In the genomic region with DNA sequence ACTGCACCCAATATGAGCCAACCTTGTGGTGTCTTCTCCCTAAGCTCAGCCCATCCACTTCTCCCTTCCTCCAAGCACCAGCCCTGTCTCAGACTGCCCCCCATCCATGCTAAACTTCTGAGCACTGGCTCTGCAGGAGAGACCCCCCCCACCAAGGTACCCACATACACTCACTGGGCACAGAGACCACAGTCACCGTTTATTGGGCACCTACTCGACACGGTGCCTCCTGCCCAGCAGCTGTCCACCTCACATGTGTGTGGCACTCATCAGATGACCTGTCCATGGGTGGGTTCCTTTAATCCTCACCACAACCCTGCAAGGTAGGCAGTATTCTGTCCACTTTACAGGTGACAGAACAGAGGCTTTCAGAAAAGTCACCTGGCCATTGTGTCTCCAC, we compare ENCODE assay signal across 18 cellular contexts. TPM values are rescaled to one million over a fixed set of nuclear protein-coding genes. Genes with fewer than 3 reads are reported as not detected.
DNase-seq lines count a peak whose midpoint lies in the region; ATAC-seq, FAIRE-seq and TF ChIP-seq lines count a peak whose summit lies in the region.
"Had no signal": no experiment of that assay in that cellular context is flagged by ENCODE, and none has a peak within 500 bp of the region (broad histone marks: within the 10 kb centered on the region; RNA-seq: fewer than 3 reads in every experiment).

No MANE protein-coding gene starts in this region.

- peaks cover 10 to 52% (median 35%) of the 10 kb centered on the region in 10 experiments for H3K4me1 ChIP-seq in BLaER1 treated with 17β-estradiol and CSF1 and Interleukin-3, amounts not matched to agents 10 nM and 100 nM
- H3K4me1 ChIP-seq in endodermal cell (ENCODE audit: control insufficient read depth, insufficient read depth, low read length): no peaks in the 10 kb centered on the region

- FAIRE-seq in HTR-8/SVneo (lab: Jason Lieb, UNC): no peak
- FAIRE-seq: GM12878, GM18507 had no signal

- no peaks in the 10 kb centered on the region for H3K9me3 ChIP-seq in BLaER1 treated with 17β-estradiol and CSF1 and Interleukin-3, amounts not matched to agents 10 nM and 100 nM (replicated peaks in 1 of 11)
- H3K9me3 ChIP-seq in endodermal cell (ENCODE audit: control insufficient read depth, low read length): no peaks in the 10 kb centered on the region
- H3K9me3 ChIP-seq: HAP-1 had no signal

- TF ChIP-seq CTCF in endodermal cell (conservative IDR thresholded peaks at IDR 0.05) (no peak), neural crest cell (conservative IDR thresholded peaks at IDR 0.05) (no peak)

- no peaks in the 10 kb centered on the region for H3K9me3 Mint-ChIP-seq in endodermal cell
- no peaks in the 10 kb centered on the region for H3K9me3 Mint-ChIP-seq in neural crest cell
- H3K9me3 Mint-ChIP-seq: CD4-positive, alpha-beta T cell; GM23338 had no signal

- H3K27me3 Mint-ChIP-seq in endodermal cell (ENCODE audit: insufficient read depth) (peaks cover 19% of the 10 kb centered on the region), neural crest cell (ENCODE audit: low read depth) (peaks cover 19% of the 10 kb centered on the region)
- H3K27me3 Mint-ChIP-seq: CD4-positive, alpha-beta T cell had no signal

- intact Hi-C loops in left colon (cut with DNase I, micrococcal nuclease): no loop called here

- no peak for ATAC-seq in GM19324 (IDR thresholded peaks at IDR 0.05; ENCODE audit: low FRiP score, unreplicated experiment)
- ATAC-seq in left colon: no peak
- ATAC-seq: GM12878, GM23338 had no signal

- H3K9ac ChIP-seq in BLaER1 treated with 17β-estradiol and CSF1 and Interleukin-3, amounts not matched to agents 10 nM and 100 nM: no peak overlapping the region
- no peak overlapping the region for H3K9ac ChIP-seq in endodermal cell (ENCODE audit: extremely low read depth, low read length, poor library complexity, severe bottlenecking)

- H3K27me3 ChIP-seq in BLaER1 treated with 17β-estradiol and CSF1 and Interleukin-3, amounts not matched to agents 10 nM and 100 nM: no peaks in the 10 kb centered on the region
- H3K27me3 ChIP-seq in endodermal cell (ENCODE audit: control insufficient read depth, insufficient read depth, low read length, poor library complexity, severe bottlenecking): peaks cover 10% of the 10 kb centered on the region

- H3K4me2 ChIP-seq in BLaER1 treated with 17β-estradiol and CSF1 and Interleukin-3, amounts not matched to agents 10 nM and 100 nM: peak overlapping the region in 8 of 11 experiments; percentile 9 to 62 (median 40); a peak in 13 of 22 replicates
- H3K4me2 ChIP-seq: GM23338 had no signal

- no peaks in the 10 kb centered on the region for H3K36me3 ChIP-seq in BLaER1 treated with 17β-estradiol and CSF1 and Interleukin-3, amounts not matched to agents 10 nM and 100 nM
- no peaks in the 10 kb centered on the region for H3K36me3 ChIP-seq in endodermal cell (ENCODE audit: control insufficient read depth, insufficient read depth, low read length)
- H3K36me3 ChIP-seq: HAP-1 had no signal

- no peak overlapping the region for H3K4me3 Mint-ChIP-seq in endodermal cell
- no peak overlapping the region for H3K4me3 Mint-ChIP-seq in neural crest cell
- H3K4me3 Mint-ChIP-seq: CD4-positive, alpha-beta T cell; GM23338 had no signal

- H3K36me3 Mint-ChIP-seq in endodermal cell (ENCODE audit: low read depth) (no peaks in the 10 kb centered on the region), neural crest cell (ENCODE audit: low read depth) (no peaks in the 10 kb centered on the region)

- no peak overlapping the region for H3K27ac Mint-ChIP-seq in endodermal cell
- H3K27ac Mint-ChIP-seq in neural crest cell (ENCODE audit: unreplicated experiment): peak overlapping the region; percentile 12
- H3K27ac Mint-ChIP-seq: CD4-positive, alpha-beta T cell; GM23338 had no signal

- peak; percentile 29 for DNase-seq in activated CD8-positive, alpha-beta memory T cell treated with anti-CD3 and anti-CD28 coated beads, Interleukin-2, amount 50 U/mL, for 48 hours
- no peak for DNase-seq in activated CD8-positive, alpha-beta memory T cell treated with anti-CD3 and anti-CD28 coated beads for 24 hours
- DNase-seq in endodermal cell: peak; percentile 36
- no peak for DNase-seq in neural crest cell (ENCODE audit: low read depth, low spot score)
- no peak for DNase-seq in left colon
- no peak for DNase-seq in HTR-8/SVneo (ENCODE audit: insufficient read length, low spot score)
- DNase-seq: 8988T; AML-193; C1 segment of cervical spinal cord; Calu3; CD4-positive, alpha-beta T cell; DMS 273 treated with DMSO at 0.1 percent for 48 hours had no signal

- 88 to 100% methylated on average over 3 of the region's 3 CpGs for WGBS in endodermal cell (ENCODE audit: insufficient coverage in 1 of 2, insufficient read length in 1 of 2), 2 experiments

- H3K4me3 ChIP-seq in BLaER1 treated with 17β-estradiol and CSF1 and Interleukin-3, amounts not matched to agents 10 nM and 100 nM: no peak overlapping the region
- no peak overlapping the region for H3K4me3 ChIP-seq in endodermal cell (ENCODE audit: low read length)
- H3K4me3 ChIP-seq: GM12878, GM23338, HAP-1 had no signal

- no peak overlapping the region for H3K27ac ChIP-seq in BLaER1 treated with 17β-estradiol and CSF1 and Interleukin-3, amounts not matched to agents 10 nM and 100 nM
- no peak overlapping the region for H3K27ac ChIP-seq in endodermal cell (ENCODE audit: low read depth, low read length)

- H3K4me1 Mint-ChIP-seq in endodermal cell (peaks cover 10% of the 10 kb centered on the region), neural crest cell (peaks cover 8% of the 10 kb centered on the region)

- no peaks in the 10 kb centered on the region for H4K20me1 ChIP-seq in BLaER1 treated with 17β-estradiol and CSF1 and Interleukin-3, amounts not matched to agents 10 nM and 100 nM

RNA-seq across cellular contexts. Expression of gene SFMBT1, which starts 22.3 kb away (rescaled TPM):
- total RNA-seq in endodermal cell: 10 to 100 TPM in 1 of 2 donors, 1 to 10 TPM in 1; 6.9 to 10.3 TPM
- polyA plus RNA-seq in endodermal cell (2013, experiment 1 of 2): 8.2 TPM
- polyA plus RNA-seq in endodermal cell (2013, experiment 2 of 2): 7.4 TPM
- 19.8 and 20.6 TPM in 2 replicates for total RNA-seq in neural crest cell
- total RNA-seq in left colon: 10 to 100 TPM; 18.8 to 32.0 TPM

Comparison
In these comparisons a context has a peak if more than half of its experiments do, and no peak if none do; other contexts are left out.
1. DNase-seq: peak in activated CD8-positive, alpha-beta memory T cell treated with anti-CD3 and anti-CD28 coated beads, Interleukin-2, amount 50 U/mL, for 48 hours (single experiment) and endodermal cell (single experiment); none in activated CD8-positive, alpha-beta memory T cell treated with anti-CD3 and anti-CD28 coated beads for 24 hours (single experiment), neural crest cell (single experiment), left colon (0 of 2) and HTR-8/SVneo (single experiment).